Comparison of ENCODE assay signal across 9 cellular contexts in genomic region chr9:113520109-113520642, GRCh38. TPM values are rescaled to one million over a fixed set of nuclear protein-coding genes. Genes with fewer than 3 reads are reported as not detected.
DNase-seq lines count a peak whose midpoint lies in the region; ATAC-seq and TF ChIP-seq lines count a peak whose summit lies in the region.
"Had no signal": no experiment of that assay in that cellular context is flagged by ENCODE, and none has a peak within 500 bp of the region (broad histone marks: within the 10 kb centered on the region; RNA-seq: fewer than 3 reads in every experiment).

No MANE protein-coding gene starts in this region.

- DNase-seq in GM13977 (ENCODE audit: low spot score), result peak; percentile 53
- DNase-seq in activated CD4-positive, alpha-beta T cell treated with anti-CD3 and anti-CD28 coated beads for 48 hours, result peak; percentile 55
- no peak for DNase-seq in smooth muscle cell (lab: John Stamatoyannopoulos, UW; ENCODE audit: unreplicated experiment)
- no peak for DNase-seq in NAMALWA (ENCODE audit: low spot score)
- DNase-seq in NCI-H1092 (lab: John Stamatoyannopoulos, UW), result no peak
- DNase-seq: naive B cell had no signal

- H3K4me1 ChIP-seq in duodenal mucosa (ENCODE audit: control insufficient read depth in 1 of 2, insufficient read depth in 2 of 2, low read length in 2 of 2) (peaks cover 82 to 86% of the 10 kb centered on the region in 2 donors), smooth muscle cell (ENCODE audit: low read depth) (no peaks in the 10 kb centered on the region)

- peaks cover 14% of the 10 kb centered on the region for H3F3A ChIP-seq in smooth muscle cell (ENCODE audit: low read depth)

- no peaks in the 10 kb centered on the region for H3K36me3 Mint-ChIP-seq in stimulated activated memory B cell treated with anti-CD40 and anti-IgM and Interleukin-4, amounts not matched to agents 10 μg/mL and 1 μg/mL and 100 μg/mL, for 72 hours
- H3K36me3 Mint-ChIP-seq: naive B cell had no signal

- H3K9ac ChIP-seq in duodenal mucosa (ENCODE audit: low read depth in 1 of 2, low read length in 2 of 2), result peak overlapping the region; percentile 60 to 79
- no peak overlapping the region for H3K9ac ChIP-seq in smooth muscle cell (ENCODE audit: low read depth)

- no peak overlapping the region for H3K4me3 Mint-ChIP-seq in stimulated activated memory B cell treated with anti-CD40 and anti-IgM and Interleukin-4, amounts not matched to agents 10 μg/mL and 1 μg/mL and 100 μg/mL, for 72 hours
- H3K4me3 Mint-ChIP-seq: naive B cell had no signal

- ATAC-seq in GM18861 (IDR thresholded peaks at IDR 0.05; ENCODE audit: unreplicated experiment), result no peak
- no peak for ATAC-seq in stimulated activated memory B cell treated with anti-CD40 and anti-IgM and Interleukin-4, amounts not matched to agents 10 μg/mL and 1 μg/mL and 100 μg/mL, for 72 hours

- H3K4me3 ChIP-seq in duodenal mucosa (ENCODE audit: low read depth in 1 of 2, low read length in 2 of 2), result peak overlapping the region; percentile 53 to 63
- no peak overlapping the region for H3K4me3 ChIP-seq in smooth muscle cell

- H3K9me3 Mint-ChIP-seq in stimulated activated memory B cell treated with anti-CD40 and anti-IgM and Interleukin-4, amounts not matched to agents 10 μg/mL and 1 μg/mL and 100 μg/mL, for 72 hours, result no peaks in the 10 kb centered on the region
- H3K9me3 Mint-ChIP-seq: naive B cell had no signal

- H3K27ac ChIP-seq in duodenal mucosa (ENCODE audit: low read depth, low read length) (peak overlapping the region; percentile 89), smooth muscle cell (ENCODE audit: low read depth) (peak overlapping the region; percentile 10)

- TF ChIP-seq CTCF in GM13977 (IDR thresholded peaks at IDR 0.05; ENCODE audit: extremely low read depth, insufficient read depth, missing control alignments) (no peak), smooth muscle cell (IDR thresholded peaks at IDR 0.05; ENCODE audit: borderline replicate concordance, insufficient read depth, poor library complexity, severe bottlenecking) (no peak)

- H2AFZ ChIP-seq in smooth muscle cell (ENCODE audit: low read depth), result no peak overlapping the region

- no peak overlapping the region for H3K27ac Mint-ChIP-seq in stimulated activated memory B cell treated with anti-CD40 and anti-IgM and Interleukin-4, amounts not matched to agents 10 μg/mL and 1 μg/mL and 100 μg/mL, for 72 hours

- no peaks in the 10 kb centered on the region for H3K9me3 ChIP-seq in duodenal mucosa (ENCODE audit: control insufficient read depth in 1 of 2, low read length in 2 of 2)
- no peaks in the 10 kb centered on the region for H3K9me3 ChIP-seq in smooth muscle cell (replicated peaks; ENCODE audit: low read depth)

- H3K4me1 Mint-ChIP-seq in stimulated activated memory B cell treated with anti-CD40 and anti-IgM and Interleukin-4, amounts not matched to agents 10 μg/mL and 1 μg/mL and 100 μg/mL, for 72 hours, result peaks cover 62% of the 10 kb centered on the region

- no peaks in the 10 kb centered on the region for H4K20me1 ChIP-seq in smooth muscle cell (ENCODE audit: low read depth)

- no peaks in the 10 kb centered on the region for H3K27me3 Mint-ChIP-seq in stimulated activated memory B cell treated with anti-CD40 and anti-IgM and Interleukin-4, amounts not matched to agents 10 μg/mL and 1 μg/mL and 100 μg/mL, for 72 hours
- H3K27me3 Mint-ChIP-seq: naive B cell had no signal

- peak overlapping the region; percentile 37 for H3K4me2 ChIP-seq in smooth muscle cell

- peaks cover 0 to 38% of the 10 kb centered on the region in 2 donors for H3K36me3 ChIP-seq in duodenal mucosa (ENCODE audit: control insufficient read depth in 1 of 2, insufficient read depth in 2 of 2, low read length in 2 of 2)
- H3K36me3 ChIP-seq in smooth muscle cell (ENCODE audit: low read depth), result no peaks in the 10 kb centered on the region

- no peaks in the 10 kb centered on the region for H3K79me2 ChIP-seq in smooth muscle cell (ENCODE audit: low read depth)

- WGBS in smooth muscle cell (ENCODE audit: low lambda C conversion rate), result 86% methylated on average over 6 of the region's 6 CpGs

- no peaks in the 10 kb centered on the region for H3K27me3 ChIP-seq in duodenal mucosa (ENCODE audit: control insufficient read depth in 1 of 2, insufficient read depth in 2 of 2, low read length in 2 of 2)
- H3K27me3 ChIP-seq in smooth muscle cell (ENCODE audit: low read depth), result no peaks in the 10 kb centered on the region

- in situ Hi-C loops in GM13977 (cut with MboI; ENCODE audit: low pct_unique_long_range_greater_than_20kb, low sequenced_read_pairs, unreplicated experiment), result no loop called here

RNA-seq across cellular contexts. Expression of gene RGS3, which starts 56.6 kb away (rescaled TPM):
- total RNA-seq in smooth muscle cell, result 43.8 and 58.4 TPM in 2 replicates
- 94.5 and 108 TPM in 2 replicates for polyA plus RNA-seq in smooth muscle cell

Comparison
In these comparisons a context has a peak if more than half of its experiments do, and no peak if none do; other contexts are left out.
1. DNase-seq: peak in GM13977 (single experiment) and activated CD4-positive, alpha-beta T cell treated with anti-CD3 and anti-CD28 coated beads for 48 hours (single experiment); none in smooth muscle cell (single experiment), NAMALWA (single experiment) and NCI-H1092 (single experiment).